In the genomic region with DNA sequence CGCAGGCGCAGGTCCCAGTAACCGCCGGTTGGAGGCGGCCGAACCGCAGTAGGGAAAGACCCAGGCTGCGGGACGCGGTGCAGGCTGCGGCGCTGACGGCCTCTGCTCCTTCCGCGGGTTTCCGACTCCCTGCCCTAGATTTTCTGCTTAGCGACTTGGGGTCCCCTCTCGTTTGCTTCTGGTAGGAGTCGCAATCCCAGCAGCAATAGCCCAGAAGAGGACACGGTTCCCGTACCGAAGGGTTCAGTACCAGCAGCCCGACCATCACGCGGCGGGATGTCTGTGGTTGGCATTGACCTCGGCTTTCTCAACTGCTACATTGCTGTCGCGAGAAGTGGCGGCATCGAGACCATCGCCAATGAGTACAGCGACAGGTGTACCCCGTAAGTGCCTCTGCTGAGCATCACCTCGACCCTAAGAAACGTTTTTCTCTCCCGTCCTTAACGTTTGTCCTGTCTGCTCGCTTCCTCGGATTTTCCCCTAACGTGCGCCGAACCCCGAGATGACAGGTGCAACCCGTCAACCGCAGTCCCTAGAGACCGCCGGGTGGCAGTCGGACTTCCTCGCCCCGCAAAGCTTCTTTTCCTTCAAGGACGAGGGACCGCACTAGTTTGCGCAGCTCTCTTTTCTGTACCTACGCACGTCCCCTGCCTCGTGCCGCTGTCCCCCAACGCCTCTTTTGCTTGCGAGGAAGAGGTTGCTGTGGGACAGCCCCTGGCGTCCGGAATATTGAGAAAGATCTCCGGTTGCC, we compare ENCODE assay signal across 8 cellular contexts. TPM values are rescaled to one million over a fixed set of nuclear protein-coding genes. Genes with fewer than 3 reads are reported as not detected.
DNase-seq lines count a peak whose midpoint lies in the region; ATAC-seq and TF ChIP-seq lines count a peak whose summit lies in the region.

Gene HSPA4L (plus strand): TSS at position 48 of the 751 bp plus-strand sequence. CDS start 229 bp downstream, at position 277.

- H3K27me3 Mint-ChIP-seq in chondrocyte (ENCODE audit: low read depth), result peaks cover 3% of the 10 kb centered on the region

- no peaks in the 10 kb centered on the region for H3K36me3 Mint-ChIP-seq in chondrocyte (ENCODE audit: low read depth)

- H3K27me3 ChIP-seq in layer of hippocampus (ENCODE audit: control insufficient read depth, insufficient read depth, low read length), result no peaks in the 10 kb centered on the region

- ATAC-seq in GM18498 (IDR thresholded peaks at IDR 0.05; ENCODE audit: unreplicated experiment) (peak; percentile 43), HG02798 (IDR thresholded peaks at IDR 0.05; ENCODE audit: poor library complexity, unreplicated experiment) (peak; percentile 37)

- peak within 1 kb of the TSS; percentile 83 for H3K4me3 Mint-ChIP-seq in chondrocyte (ENCODE audit: unreplicated experiment)

- H3K9me3 Mint-ChIP-seq in chondrocyte (ENCODE audit: low read depth), result no peaks in the 10 kb centered on the region

- TF ChIP-seq CTCF in 22Rv1 (IDR thresholded peaks at IDR 0.05) (peak; percentile 55), chondrocyte (IDR thresholded peaks at IDR 0.05) (peak; percentile 72)

- H3K4me1 Mint-ChIP-seq in chondrocyte (ENCODE audit: low read depth), result peaks cover 22% of the 10 kb centered on the region

- H3K27ac Mint-ChIP-seq in chondrocyte (ENCODE audit: unreplicated experiment), result peak within 1 kb of the TSS; percentile 92

- peak; percentile 54 for DNase-seq in NCI-H1105 treated with DMSO at 0.1 percent for 48 hours (lab: John Stamatoyannopoulos, UW)
- DNase-seq in UCSD-AML1 (lab: John Stamatoyannopoulos, UW; ENCODE audit: unreplicated experiment), result peak; percentile 44
- DNase-seq in chondrocyte (ENCODE audit: low spot score), result peak; percentile 95
- DNase-seq in stimulated activated CD4-positive, alpha-beta T cell treated with anti-CD3 and anti-CD28 coated beads, Interleukin-2, amount 100 ng/mL, for 24 hours, result peak; percentile 19 to 74

- H3K27ac ChIP-seq in 22Rv1 (peak within 1 kb of the TSS; percentile 61), layer of hippocampus (ENCODE audit: low read depth, low read length) (peak within 1 kb of the TSS; percentile 85)

RNA-seq across cellular contexts. Expression of gene HSPA4L, which starts in this region (rescaled TPM):
- total RNA-seq in chondrocyte, result 3.7 to 5.7 TPM (median 4.0 TPM) in 3 replicates

Comparison
In these comparisons a context has a peak if more than half of its experiments do, and no peak if none do; other contexts are left out.
1. Peak in every context shown above with its lines: DNase-seq, ATAC-seq and H3K27ac ChIP-seq.
2. DNase-seq: peak in every context shown above with its lines; median percentile 95 in chondrocyte; 54 in NCI-H1105 treated with DMSO at 0.1 percent for 48 hours; 46 in stimulated activated CD4-positive, alpha-beta T cell treated with anti-CD3 and anti-CD28 coated beads, Interleukin-2, amount 100 ng/mL, for 24 hours; 44 in UCSD-AML1.